14 cellular contexts compared by ENCODE assay signal in genomic region chr9:126151671-126152050, GRCh38.
DNase-seq lines count a peak whose midpoint lies in the region; ATAC-seq and TF ChIP-seq lines count a peak whose summit lies in the region.
"Had no signal": no experiment of that assay in that cellular context is flagged by ENCODE, and none has a peak within 500 bp of the region (broad histone marks: within the 10 kb centered on the region; RNA-seq: fewer than 3 reads in every experiment).

No MANE protein-coding gene starts in this region.

- H3K9me3 Mint-ChIP-seq in activated naive CD4-positive, alpha-beta T cell treated with anti-CD3 and anti-CD28 coated beads for 36 hours: no peaks in the 10 kb centered on the region
- no peaks in the 10 kb centered on the region for H3K9me3 Mint-ChIP-seq in activated naive CD4-positive, alpha-beta T cell treated with anti-CD3 and anti-CD28 coated beads, Interleukin-2, amount 10 ng/mL, durations not matched to agents 7 days and 5 days
- H3K9me3 Mint-ChIP-seq: CD8-positive, alpha-beta T cell had no signal

- no peaks in the 10 kb centered on the region for H3K79me1 ChIP-seq in mesenchymal stem cell (replicated peaks; ENCODE audit: low read length, poor library complexity, severe bottlenecking)

- no peak overlapping the region for H3K14ac ChIP-seq in mesenchymal stem cell (ENCODE audit: low read length in 2 of 2)

- no peak for TF ChIP-seq EP300 in SK-N-SH (IDR thresholded peaks at IDR 0.05; ENCODE audit: borderline replicate concordance in 1 of 2, low read depth in 1 of 2, low read length in 1 of 2)

- H2BK12ac ChIP-seq in mesenchymal stem cell (ENCODE audit: low read length in 2 of 2): no peak overlapping the region

- H3K4me3 ChIP-seq in BLaER1 treated with 17β-estradiol and CSF1 and Interleukin-3, amounts not matched to agents 10 nM and 100 nM: no peak overlapping the region
- no peak overlapping the region for H3K4me3 ChIP-seq in HCT116 (replicated peaks in 1 of 2; ENCODE audit: low read depth in 1 of 2, low read length in 2 of 2)
- H3K4me3 ChIP-seq in SK-N-SH (ENCODE audit: low read depth in 2 of 2, low read length in 1 of 2): no peak overlapping the region
- no peak overlapping the region for H3K4me3 ChIP-seq in mesenchymal stem cell (ENCODE audit: insufficient read depth in 1 of 2, low read depth in 1 of 2, low read length in 2 of 2)

- H3K4me3 Mint-ChIP-seq in activated naive CD4-positive, alpha-beta T cell treated with anti-CD3 and anti-CD28 coated beads for 36 hours: no peak overlapping the region
- no peak overlapping the region for H3K4me3 Mint-ChIP-seq in activated naive CD4-positive, alpha-beta T cell treated with anti-CD3 and anti-CD28 coated beads, Interleukin-2, amount 10 ng/mL, durations not matched to agents 7 days and 5 days
- H3K4me3 Mint-ChIP-seq: CD8-positive, alpha-beta T cell had no signal

- no peak overlapping the region for H2AFZ ChIP-seq in HCT116 (ENCODE audit: low read depth, low read length, poor library complexity, severe bottlenecking)
- H2AFZ ChIP-seq in SK-N-SH (ENCODE audit: low read depth): no peak overlapping the region
- no peak overlapping the region for H2AFZ ChIP-seq in mesenchymal stem cell (ENCODE audit: low read depth, low read length)

- no peak for TF ChIP-seq CTCF in HCT116 (IDR thresholded peaks at IDR 0.05 in 2 of 3, conservative IDR thresholded peaks at IDR 0.05 in 1 of 3; ENCODE audit: borderline replicate concordance in 1 of 3, insufficient read depth in 1 of 3, low read depth in 2 of 3, low read length in 2 of 3)
- TF ChIP-seq CTCF in SK-N-SH (IDR thresholded peaks at IDR 0.05): no peak

- H3K23ac ChIP-seq in mesenchymal stem cell (ENCODE audit: low read length in 2 of 2): no peak overlapping the region

- no peak for TF ChIP-seq POLR2A in HCT116 (IDR thresholded peaks at IDR 0.05; ENCODE audit: borderline replicate concordance, extremely low read depth, insufficient read depth, insufficient read length)

- H4K8ac ChIP-seq in mesenchymal stem cell (ENCODE audit: low read length): no peak overlapping the region

- no peak overlapping the region for H2BK5ac ChIP-seq in mesenchymal stem cell (ENCODE audit: low read depth, low read length, poor library complexity, severe bottlenecking)

- DNase-seq in HCT116 (ENCODE audit: low read depth, low spot score) (no peak), SK-N-SH (peak; percentile 41), mesenchymal stem cell (peak; percentile 15), SKM-1 treated with dmso at 0.1 percent for 144 hours (lab: John Stamatoyannopoulos, UW; ENCODE audit: unreplicated experiment) (no peak)
- no peak for DNase-seq in activated naive CD4-positive, alpha-beta T cell treated with anti-CD3 and anti-CD28 coated beads for 36 hours
- no peak for DNase-seq in activated naive CD4-positive, alpha-beta T cell treated with anti-CD3 and anti-CD28 coated beads, Interleukin-2, amount 10 ng/mL, durations not matched to agents 7 days and 5 days
- DNase-seq: activated gamma-delta T cell; cerebellar nuclear complex; occipital lobe; stimulated activated CD4-positive, alpha-beta T cell treated with anti-CD3 and anti-CD28 coated beads, Interleukin-4, amount 100 ng/mL, for 24 hours; substantia nigra had no signal

- no peak overlapping the region for H2BK15ac ChIP-seq in mesenchymal stem cell (ENCODE audit: low read depth, poor library complexity, severe bottlenecking)

- H3K4me1 ChIP-seq in BLaER1 treated with 17β-estradiol and CSF1 and Interleukin-3, amounts not matched to agents 10 nM and 100 nM: peaks cover under 1 to 92% (median 83%) of the 10 kb centered on the region in 10 experiments
- H3K4me1 ChIP-seq in HCT116 (ENCODE audit: control insufficient read depth in 1 of 2, insufficient read depth in 2 of 2, low read length in 2 of 2): peaks cover 0 to 6% of the 10 kb centered on the region in 2 experiments; a peak in 1 of 4 replicates
- peaks cover 0 to 23% of the 10 kb centered on the region in 2 experiments; a peak in 1 of 4 replicates for H3K4me1 ChIP-seq in SK-N-SH (ENCODE audit: control insufficient read depth in 1 of 2, insufficient read depth in 2 of 2, low read depth in 1 of 2, low read length in 1 of 2)
- no peaks in the 10 kb centered on the region for H3K4me1 ChIP-seq in mesenchymal stem cell (ENCODE audit: control insufficient read depth, insufficient read depth, low read depth, low read length)

- no peak overlapping the region for H4K91ac ChIP-seq in mesenchymal stem cell (ENCODE audit: low read length)

- H3K4me1 Mint-ChIP-seq in activated naive CD4-positive, alpha-beta T cell treated with anti-CD3 and anti-CD28 coated beads for 36 hours (ENCODE audit: low read depth): peaks cover under 1% of the 10 kb centered on the region
- no peaks in the 10 kb centered on the region for H3K4me1 Mint-ChIP-seq in activated naive CD4-positive, alpha-beta T cell treated with anti-CD3 and anti-CD28 coated beads, Interleukin-2, amount 10 ng/mL, durations not matched to agents 7 days and 5 days

- 41% methylated on average over 5 of the region's 5 CpGs for WGBS in SK-N-SH (ENCODE audit: low lambda C conversion rate)
- 27% methylated on average over 3 of the region's 5 CpGs for WGBS in mesenchymal stem cell

- H3K18ac ChIP-seq in mesenchymal stem cell (ENCODE audit: low read depth in 1 of 2, low read length in 2 of 2): no peak overlapping the region

- H3K4ac ChIP-seq in mesenchymal stem cell (ENCODE audit: low read depth in 1 of 2, low read length in 2 of 2): no peak overlapping the region

- H3K9me2 ChIP-seq in HCT116 (ENCODE audit: insufficient read depth) (no peaks in the 10 kb centered on the region), SK-N-SH (no peaks in the 10 kb centered on the region)

- no peak overlapping the region for H2BK120ac ChIP-seq in mesenchymal stem cell (ENCODE audit: low read depth, low read length)

- POLR2A ChIA-PET in HCT116 (lab: Charles Lee): no interaction called here
- POLR2A ChIA-PET in SK-N-SH (lab: Yijun Ruan, JAX): no interaction called here

- H4K20me1 ChIP-seq in BLaER1 treated with 17β-estradiol and CSF1 and Interleukin-3, amounts not matched to agents 10 nM and 100 nM: no peaks in the 10 kb centered on the region
- H4K20me1 ChIP-seq in HCT116 (ENCODE audit: insufficient read depth): no peaks in the 10 kb centered on the region
- H4K20me1 ChIP-seq in SK-N-SH (ENCODE audit: insufficient read depth): no peaks in the 10 kb centered on the region

- intact Hi-C loops in HCT116 (cut with micrococcal nuclease): no loop called here
- intact Hi-C loops in activated naive CD4-positive, alpha-beta T cell treated with anti-CD3 and anti-CD28 coated beads for 36 hours (cut with micrococcal nuclease): no loop called here

- H2AK5ac ChIP-seq in mesenchymal stem cell (ENCODE audit: low read length, severe bottlenecking): no peak overlapping the region

- H3K9me3 ChIP-seq in BLaER1 treated with 17β-estradiol and CSF1 and Interleukin-3, amounts not matched to agents 10 nM and 100 nM (replicated peaks in 1 of 11): no peaks in the 10 kb centered on the region
- H3K9me3 ChIP-seq in HCT116 (ENCODE audit: control insufficient read depth in 1 of 2, insufficient read depth in 1 of 2, low read depth in 1 of 2, low read length in 2 of 2): no peaks in the 10 kb centered on the region
- no peaks in the 10 kb centered on the region for H3K9me3 ChIP-seq in SK-N-SH
- peaks cover 6% of the 10 kb centered on the region for H3K9me3 ChIP-seq in mesenchymal stem cell (ENCODE audit: control insufficient read depth, low read length)

- no peaks in the 10 kb centered on the region for H3K36me3 ChIP-seq in BLaER1 treated with 17β-estradiol and CSF1 and Interleukin-3, amounts not matched to agents 10 nM and 100 nM
- H3K36me3 ChIP-seq in HCT116 (ENCODE audit: control insufficient read depth in 1 of 2, insufficient read depth in 2 of 2, low read length in 2 of 2) (no peaks in the 10 kb centered on the region), SK-N-SH (replicated peaks in 1 of 2; ENCODE audit: control insufficient read depth in 1 of 2, insufficient read depth in 2 of 2, low read length in 1 of 2) (no peaks in the 10 kb centered on the region), mesenchymal stem cell (ENCODE audit: control insufficient read depth in 1 of 2, insufficient read depth in 2 of 2, low read depth in 1 of 2, low read length in 2 of 2) (no peaks in the 10 kb centered on the region)

- H3K27me3 Mint-ChIP-seq in activated naive CD4-positive, alpha-beta T cell treated with anti-CD3 and anti-CD28 coated beads for 36 hours (ENCODE audit: low read depth): peaks cover 14% of the 10 kb centered on the region
- H3K27me3 Mint-ChIP-seq in activated naive CD4-positive, alpha-beta T cell treated with anti-CD3 and anti-CD28 coated beads, Interleukin-2, amount 10 ng/mL, durations not matched to agents 7 days and 5 days: peaks cover 20% of the 10 kb centered on the region

- no peak overlapping the region for H3K27ac Mint-ChIP-seq in activated naive CD4-positive, alpha-beta T cell treated with anti-CD3 and anti-CD28 coated beads for 36 hours
- no peak overlapping the region for H3K27ac Mint-ChIP-seq in activated naive CD4-positive, alpha-beta T cell treated with anti-CD3 and anti-CD28 coated beads, Interleukin-2, amount 10 ng/mL, durations not matched to agents 7 days and 5 days
- H3K27ac Mint-ChIP-seq: CD8-positive, alpha-beta T cell had no signal

- CTCF ChIA-PET in HCT116 (lab: Charles Lee): no interaction called here
- CTCF ChIA-PET in SK-N-SH (lab: Yijun Ruan, JAX): interaction anchor here (0.6 to 1.3 kb wide), 4 partner anchors 8 to 340 kb away, joined by 3 to 4 read pairs (median 3); no protein-coding TSS in a partner anchor
- CTCF ChIA-PET in activated naive CD4-positive, alpha-beta T cell treated with anti-CD3 and anti-CD28 coated beads for 36 hours (lab: Charles Lee): no interaction called here
- CTCF ChIA-PET in activated naive CD4-positive, alpha-beta T cell treated with anti-CD3 and anti-CD28 coated beads, Interleukin-2, amount 10 ng/mL, durations not matched to agents 7 days and 5 days (lab: Charles Lee): no interaction called here

- H3K27ac ChIP-seq in BLaER1 treated with 17β-estradiol and CSF1 and Interleukin-3, amounts not matched to agents 10 nM and 100 nM: peak overlapping the region in 6 of 11 experiments; percentile 18 to 58 (median 50); a peak in 10 of 22 replicates
- H3K27ac ChIP-seq in HCT116 (ENCODE audit: low read depth, low read length) (no peak overlapping the region), SK-N-SH (ENCODE audit: low read depth in 2 of 2, low read length in 1 of 2) (no peak overlapping the region; a peak in 1 of 4 replicates), mesenchymal stem cell (ENCODE audit: low read length, poor library complexity, severe bottlenecking) (no peak overlapping the region)

- H3K36me3 Mint-ChIP-seq in activated naive CD4-positive, alpha-beta T cell treated with anti-CD3 and anti-CD28 coated beads for 36 hours (ENCODE audit: low read depth): no peaks in the 10 kb centered on the region
- H3K36me3 Mint-ChIP-seq in activated naive CD4-positive, alpha-beta T cell treated with anti-CD3 and anti-CD28 coated beads, Interleukin-2, amount 10 ng/mL, durations not matched to agents 7 days and 5 days: no peaks in the 10 kb centered on the region
- H3K36me3 Mint-ChIP-seq: CD8-positive, alpha-beta T cell had no signal

- BruUV-seq in HCT116 (replicated peaks; lab: Mats Ljungman, UMichigan): no TSS peak

- H3K79me2 ChIP-seq in HCT116 (ENCODE audit: insufficient read depth, low read length): no peaks in the 10 kb centered on the region
- no peaks in the 10 kb centered on the region for H3K79me2 ChIP-seq in SK-N-SH (ENCODE audit: insufficient read depth)

- peak overlapping the region in 8 of 11 experiments; percentile 33 to 96 (median 70); a peak in 16 of 22 replicates for H3K4me2 ChIP-seq in BLaER1 treated with 17β-estradiol and CSF1 and Interleukin-3, amounts not matched to agents 10 nM and 100 nM
- H3K4me2 ChIP-seq in HCT116 (ENCODE audit: low read length) (no peak overlapping the region), SK-N-SH (no peak overlapping the region; the same call in 1 of the 2 replicates), mesenchymal stem cell (ENCODE audit: low read length, poor library complexity, severe bottlenecking) (no peak overlapping the region)

- RAD21 ChIA-PET in HCT116 (lab: Charles Lee; ENCODE audit: low non-redundant PET in 1 of 2, low total read pairs in 2 of 2, uncharacterized antibody in 2 of 2, unreplicated experiment in 2 of 2): no interaction called here

- TF ChIP-seq RAD21 in HCT116 (IDR thresholded peaks at IDR 0.05; ENCODE audit: low read depth): no peak
- no peak for TF ChIP-seq RAD21 in SK-N-SH (IDR thresholded peaks at IDR 0.05; ENCODE audit: low read length)

- H3K9ac ChIP-seq in BLaER1 treated with 17β-estradiol and CSF1 and Interleukin-3, amounts not matched to agents 10 nM and 100 nM: peak overlapping the region in 4 of 11 experiments; percentile 40 to 61 (median 41); a peak in 7 of 22 replicates
- H3K9ac ChIP-seq in HCT116 (ENCODE audit: low read length) (no peak overlapping the region), SK-N-SH (no peak overlapping the region), mesenchymal stem cell (ENCODE audit: low read length) (no peak overlapping the region)

- H3F3A ChIP-seq in SK-N-SH (replicated peaks; ENCODE audit: insufficient read depth): no peaks in the 10 kb centered on the region

- ATAC-seq in HCT116: peak; percentile 26; the same call in 1 of the 2 replicates
- no peak for ATAC-seq in HG02973 (IDR thresholded peaks at IDR 0.05; ENCODE audit: unreplicated experiment)
- ATAC-seq: CD8-positive, alpha-beta T cell had no signal

- H3K27me3 ChIP-seq in BLaER1 treated with 17β-estradiol and CSF1 and Interleukin-3, amounts not matched to agents 10 nM and 100 nM: peaks cover 0 to 4% (median 0%) of the 10 kb centered on the region in 11 experiments; a peak in 1 of 22 replicates
- no peaks in the 10 kb centered on the region for H3K27me3 ChIP-seq in HCT116 (ENCODE audit: insufficient read depth, low read length)
- no peaks in the 10 kb centered on the region for H3K27me3 ChIP-seq in SK-N-SH (ENCODE audit: insufficient read depth)
- H3K27me3 ChIP-seq in mesenchymal stem cell (ENCODE audit: control insufficient read depth in 1 of 2, insufficient read depth in 1 of 2, low read length in 2 of 2): peaks cover 30 to 73% of the 10 kb centered on the region in 2 experiments

Comparison
In these comparisons a context has a peak if more than half of its experiments do, and no peak if none do; other contexts are left out.
1. H3K27ac ChIP-seq: peak in BLaER1 treated with 17β-estradiol and CSF1 and Interleukin-3, amounts not matched to agents 10 nM and 100 nM (6 of 11); none in HCT116 (single experiment), SK-N-SH (0 of 2) and mesenchymal stem cell (single experiment).
2. H3K4me2 ChIP-seq: peak in BLaER1 treated with 17β-estradiol and CSF1 and Interleukin-3, amounts not matched to agents 10 nM and 100 nM (8 of 11); none in HCT116 (single experiment), SK-N-SH (single experiment) and mesenchymal stem cell (single experiment).
3. DNase-seq: peak in SK-N-SH (single experiment) and mesenchymal stem cell (single experiment); none in HCT116 (single experiment), activated naive CD4-positive, alpha-beta T cell treated with anti-CD3 and anti-CD28 coated beads for 36 hours (single experiment), activated naive CD4-positive, alpha-beta T cell treated with anti-CD3 and anti-CD28 coated beads, Interleukin-2, amount 10 ng/mL, durations not matched to agents 7 days and 5 days (single experiment) and SKM-1 treated with dmso at 0.1 percent for 144 hours (single experiment).